ENCODE assay signal across 22 cellular contexts in genomic region chrX:36963069-36963808, GRCh38. TPM values are rescaled to one million over a fixed set of nuclear protein-coding genes. Genes with fewer than 3 reads are reported as not detected.
A peak's percentile ranks its signal among the peaks of the same experiment; 100 is the strongest.
DNase-seq lines count a peak whose midpoint lies in the region; ATAC-seq and TF ChIP-seq lines count a peak whose summit lies in the region.
"Had no signal": no experiment of that assay in that cellular context is flagged by ENCODE, and none has a peak within 500 bp of the region (broad histone marks: within the 10 kb centered on the region; RNA-seq: fewer than 3 reads in every experiment).

No MANE protein-coding gene starts in this region.

- H3K36me3 Mint-ChIP-seq in progenitor cell of endocrine pancreas (ENCODE audit: insufficient read depth): peaks cover 2% of the 10 kb centered on the region
- no peaks in the 10 kb centered on the region for H3K36me3 Mint-ChIP-seq in activated naive CD8-positive, alpha-beta T cell treated with anti-CD3 and anti-CD28 coated beads for 36 hours
- H3K36me3 Mint-ChIP-seq: natural killer cell treated with Interleukin-12 subunit alpha and Interleukin-12 subunit beta and Interleukin-15 and Interleukin-18, amount 100 ng/mL, for 72 hours had no signal

- H3K9ac ChIP-seq in ES-I3 (ENCODE audit: low read depth, low read length): peak overlapping the region; percentile 48; the same call in 1 of the 2 replicates

- no peaks in the 10 kb centered on the region for H3K27me3 Mint-ChIP-seq in progenitor cell of endocrine pancreas
- peaks cover 20% of the 10 kb centered on the region for H3K27me3 Mint-ChIP-seq in activated naive CD8-positive, alpha-beta T cell treated with anti-CD3 and anti-CD28 coated beads for 36 hours

- H3K4me3 Mint-ChIP-seq in progenitor cell of endocrine pancreas (ENCODE audit: low read depth): peak overlapping the region; percentile 73
- no peak overlapping the region for H3K4me3 Mint-ChIP-seq in activated naive CD8-positive, alpha-beta T cell treated with anti-CD3 and anti-CD28 coated beads for 36 hours
- H3K4me3 Mint-ChIP-seq: natural killer cell treated with Interleukin-12 subunit alpha and Interleukin-12 subunit beta and Interleukin-15 and Interleukin-18, amount 100 ng/mL, for 72 hours had no signal

- peak in 3 of 4 donors; percentile 2 to 31 (median 19) for DNase-seq in body of pancreas
- DNase-seq in kidney tubule cell (ENCODE audit: low spot score): peak; percentile 30
- no peak for DNase-seq in progenitor cell of endocrine pancreas (ENCODE audit: low spot score, unreplicated experiment)
- DNase-seq in HCEC 1CT: no peak
- no peak for DNase-seq in activated naive CD8-positive, alpha-beta T cell treated with anti-CD3 and anti-CD28 coated beads for 36 hours
- no peak for DNase-seq in SHP77 (lab: John Stamatoyannopoulos, UW)
- DNase-seq: activated naive CD4-positive, alpha-beta T cell treated with Interleukin-2 at 50 U/mL for 16 hours; brain microvascular endothelial cell; IMR-90; mammary epithelial cell; MV-4-11; NCI-H524 treated with DMSO at 0.1 percent for 48 hours; stimulated activated CD4-positive, alpha-beta T cell treated with anti-CD3 and anti-CD28 coated beads, Interleukin-4, amount 100 ng/mL, for 1 hour; T1000 had no signal

- H3K9me3 ChIP-seq in ES-I3 (ENCODE audit: control insufficient read depth, insufficient read depth, low read length): 0 out of 2 replicates have a peak, but pooled peaks cover 4% of the 10 kb centered on the region
- no peaks in the 10 kb centered on the region for H3K9me3 ChIP-seq in body of pancreas

- no peaks in the 10 kb centered on the region for H3K4me1 ChIP-seq in ES-I3 (ENCODE audit: insufficient read depth, low read length)
- no peaks in the 10 kb centered on the region for H3K4me1 ChIP-seq in body of pancreas

- H3K4me3 ChIP-seq in body of pancreas: no peak overlapping the region
- H3K4me3 ChIP-seq: SK-N-MC had no signal

- TF ChIP-seq CTCF in body of pancreas (IDR thresholded peaks at IDR 0.05) (no peak), progenitor cell of endocrine pancreas (IDR thresholded peaks at IDR 0.05; ENCODE audit: unreplicated experiment) (peak; percentile 11)

- ATAC-seq in body of pancreas (peak; percentile 18), HG02642 (IDR thresholded peaks at IDR 0.05; ENCODE audit: poor library complexity, unreplicated experiment) (no peak)
- ATAC-seq: HCT116; natural killer cell treated with Interleukin-12 subunit alpha and Interleukin-12 subunit beta and Interleukin-15 and Interleukin-18, amount 100 ng/mL, for 72 hours had no signal

- H3K36me3 ChIP-seq in ES-I3 (ENCODE audit: insufficient read depth, low read length) (no peaks in the 10 kb centered on the region), body of pancreas (replicated peaks in 1 of 2; ENCODE audit: insufficient read depth in 1 of 2, low read depth in 2 of 2) (no peaks in the 10 kb centered on the region)
- H3K36me3 ChIP-seq: brain microvascular endothelial cell had no signal

- intact Hi-C loops in body of pancreas (cut with DNase I): no loop called here

- TF ChIP-seq POLR2A in body of pancreas (IDR thresholded peaks at IDR 0.05): no peak

- H3K4me1 Mint-ChIP-seq in progenitor cell of endocrine pancreas (ENCODE audit: low read depth): peaks cover 6% of the 10 kb centered on the region
- no peaks in the 10 kb centered on the region for H3K4me1 Mint-ChIP-seq in activated naive CD8-positive, alpha-beta T cell treated with anti-CD3 and anti-CD28 coated beads for 36 hours

- no peak overlapping the region for H3K27ac ChIP-seq in body of pancreas
- H3K27ac ChIP-seq: brain microvascular endothelial cell, dorsolateral prefrontal cortex, SK-N-MC had no signal

- 7 to 13% methylated on average over 6 to 37 of the region's 63 CpGs for WGBS in body of pancreas, 2 donors

- H3K27me3 ChIP-seq in body of pancreas: no peaks in the 10 kb centered on the region
- H3K27me3 ChIP-seq: brain microvascular endothelial cell had no signal

- peak overlapping the region; percentile 88 for H3K27ac Mint-ChIP-seq in progenitor cell of endocrine pancreas
- H3K27ac Mint-ChIP-seq in activated naive CD8-positive, alpha-beta T cell treated with anti-CD3 and anti-CD28 coated beads for 36 hours: no peak overlapping the region
- H3K27ac Mint-ChIP-seq: natural killer cell treated with Interleukin-12 subunit alpha and Interleukin-12 subunit beta and Interleukin-15 and Interleukin-18, amount 100 ng/mL, for 72 hours had no signal

- peaks cover 11% of the 10 kb centered on the region for H3K9me3 Mint-ChIP-seq in progenitor cell of endocrine pancreas (ENCODE audit: low read depth)
- H3K9me3 Mint-ChIP-seq in activated naive CD8-positive, alpha-beta T cell treated with anti-CD3 and anti-CD28 coated beads for 36 hours: peaks cover 1% of the 10 kb centered on the region
- H3K9me3 Mint-ChIP-seq: natural killer cell treated with Interleukin-12 subunit alpha and Interleukin-12 subunit beta and Interleukin-15 and Interleukin-18, amount 100 ng/mL, for 72 hours had no signal

RNA-seq across cellular contexts. Expression of gene FAM47C, which starts 44.9 kb away (rescaled TPM):
- total RNA-seq in body of pancreas (not detected), progenitor cell of endocrine pancreas (not detected in 2 replicates)
- total RNA-seq in activated naive CD8-positive, alpha-beta T cell treated with anti-CD3 and anti-CD28 coated beads for 36 hours: not detected
- total RNA-seq: IMR-90; mammary epithelial cell; natural killer cell treated with Interleukin-12 subunit alpha and Interleukin-12 subunit beta and Interleukin-15 and Interleukin-18, amount 100 ng/mL, for 72 hours; OCI-LY7; temporal lobe had no signal

Comparison
In these comparisons a context has a peak if more than half of its experiments do, and no peak if none do; other contexts are left out.
1. DNase-seq: peak in body of pancreas (3 of 4) and kidney tubule cell (single experiment); none in progenitor cell of endocrine pancreas (single experiment), HCEC 1CT (single experiment), activated naive CD8-positive, alpha-beta T cell treated with anti-CD3 and anti-CD28 coated beads for 36 hours (single experiment) and SHP77 (0 of 2).